15 cellular contexts compared by ENCODE assay signal in the genomic region with DNA sequence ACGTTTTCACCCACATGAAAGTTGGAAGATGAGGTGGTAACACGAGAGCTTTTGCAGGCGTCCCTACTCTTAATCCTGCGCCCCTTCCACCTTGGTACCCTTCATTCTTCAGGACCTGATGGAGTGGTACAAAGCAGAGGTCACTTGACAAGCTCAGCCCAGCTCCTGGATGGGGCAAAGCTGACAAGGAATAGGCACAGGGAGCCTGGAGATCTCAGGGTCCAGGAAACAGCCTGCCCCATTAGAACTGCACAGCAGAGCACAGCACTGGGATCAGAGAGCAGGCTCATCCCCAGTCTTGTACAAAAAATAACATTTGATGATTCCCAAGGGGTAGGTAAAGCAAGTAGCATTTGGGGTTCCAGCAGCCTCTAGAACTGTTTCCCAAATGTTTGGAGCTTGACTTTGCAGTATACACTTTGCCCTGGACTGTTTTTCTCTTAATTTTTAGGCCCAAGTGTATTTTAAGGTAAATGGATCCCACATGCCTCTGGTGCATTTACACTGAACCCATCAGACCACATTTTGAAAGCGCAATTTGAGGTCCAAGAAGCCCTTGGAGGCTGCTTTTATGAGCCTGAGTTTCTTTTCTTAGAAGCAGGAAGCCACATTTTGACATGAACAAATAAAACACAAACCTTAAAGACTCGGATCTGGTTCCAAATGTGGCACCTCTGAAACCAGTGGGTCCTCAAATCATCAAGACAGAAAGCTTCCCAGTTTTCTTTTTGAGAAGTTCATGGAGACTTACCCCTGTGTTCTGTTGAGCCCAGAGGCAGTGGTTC. TPM values are rescaled to one million over a fixed set of nuclear protein-coding genes. Genes with fewer than 3 reads are reported as not detected.
DNase-seq lines count a peak whose midpoint lies in the region; ATAC-seq lines count a peak whose summit lies in the region.
"Had no signal": no experiment of that assay in that cellular context is flagged by ENCODE, and none has a peak within 500 bp of the region (broad histone marks: within the 10 kb centered on the region; RNA-seq: fewer than 3 reads in every experiment).

No MANE protein-coding gene starts in this region.

- H3K4me3 ChIP-seq in right cardiac atrium (ENCODE audit: low read length) (no peak overlapping the region), mononuclear cell (ENCODE audit: low read length) (peak overlapping the region; percentile 44)
- H3K4me3 ChIP-seq: MG63, SJCRH30, thyroid gland had no signal

- ATAC-seq in right cardiac atrium (no peak), left cardiac atrium (no peak)

- H3K9me3 ChIP-seq in right cardiac atrium (ENCODE audit: control insufficient read depth, low read length) = no peaks in the 10 kb centered on the region
- no peaks in the 10 kb centered on the region for H3K9me3 ChIP-seq in mononuclear cell (ENCODE audit: low read depth, low read length)
- H3K9me3 ChIP-seq: MG63, SJCRH30, thyroid gland had no signal

- H3K4me1 ChIP-seq in right cardiac atrium (ENCODE audit: control insufficient read depth, insufficient read depth, low read length) (no peaks in the 10 kb centered on the region), mononuclear cell (ENCODE audit: insufficient read depth, low read length) (peaks cover 61% of the 10 kb centered on the region)
- H3K4me1 ChIP-seq: thyroid gland had no signal

- H3K9me3 Mint-ChIP-seq in activated CD4-positive, alpha-beta memory T cell treated with anti-CD3 and anti-CD28 coated beads, Interleukin-2, amount 10 ng/mL, durations not matched to agents 7 days and 5 days = no peaks in the 10 kb centered on the region
- H3K9me3 Mint-ChIP-seq: memory B cell had no signal

- H3K4me3 Mint-ChIP-seq in activated CD4-positive, alpha-beta memory T cell treated with anti-CD3 and anti-CD28 coated beads, Interleukin-2, amount 10 ng/mL, durations not matched to agents 7 days and 5 days = peak overlapping the region; percentile 94
- H3K4me3 Mint-ChIP-seq: memory B cell had no signal

- POLR2A ChIA-PET in activated CD4-positive, alpha-beta memory T cell treated with anti-CD3 and anti-CD28 coated beads, Interleukin-2, amount 10 ng/mL, durations not matched to agents 7 days and 5 days (lab: Charles Lee) = interaction anchor here (0.7 to 4.4 kb wide), 33 partner anchors 8 to 1482 kb away, joined by 3 to 34 read pairs (median 4); a partner anchor contains a TSS

- intact Hi-C loops in right cardiac atrium (cut with DNase I) = no loop called here
- intact Hi-C loops in left cardiac atrium (cut with DNase I) = no loop called here

- no peaks in the 10 kb centered on the region for H3K27me3 Mint-ChIP-seq in activated CD4-positive, alpha-beta memory T cell treated with anti-CD3 and anti-CD28 coated beads, Interleukin-2, amount 10 ng/mL, durations not matched to agents 7 days and 5 days
- H3K27me3 Mint-ChIP-seq: memory B cell had no signal

- H3K4me1 Mint-ChIP-seq in activated CD4-positive, alpha-beta memory T cell treated with anti-CD3 and anti-CD28 coated beads, Interleukin-2, amount 10 ng/mL, durations not matched to agents 7 days and 5 days = peaks cover 78% of the 10 kb centered on the region

- CTCF ChIA-PET in activated CD4-positive, alpha-beta memory T cell treated with anti-CD3 and anti-CD28 coated beads, Interleukin-2, amount 10 ng/mL, durations not matched to agents 7 days and 5 days (lab: Charles Lee) = interaction anchor here (0.9 to 2.7 kb wide), 6 partner anchors 8 to 130 kb away, joined by 3 to 25 read pairs (median 3); no protein-coding TSS in a partner anchor

- 71% methylated on average over 6 of the region's 6 CpGs for WGBS in right cardiac atrium

- H3K27ac Mint-ChIP-seq in activated CD4-positive, alpha-beta memory T cell treated with anti-CD3 and anti-CD28 coated beads, Interleukin-2, amount 10 ng/mL, durations not matched to agents 7 days and 5 days = peak overlapping the region; percentile 95
- H3K27ac Mint-ChIP-seq: memory B cell had no signal

- H3K27ac ChIP-seq in right cardiac atrium (ENCODE audit: low read length) = peak overlapping the region; percentile 20
- H3K27ac ChIP-seq: brain microvascular endothelial cell, SJCRH30, thyroid gland had no signal

- H3K36me3 Mint-ChIP-seq in activated CD4-positive, alpha-beta memory T cell treated with anti-CD3 and anti-CD28 coated beads, Interleukin-2, amount 10 ng/mL, durations not matched to agents 7 days and 5 days (ENCODE audit: low read depth) = peaks cover 45% of the 10 kb centered on the region
- H3K36me3 Mint-ChIP-seq: memory B cell had no signal

- H3K27me3 ChIP-seq in right cardiac atrium (ENCODE audit: control insufficient read depth, insufficient read depth) (no peaks in the 10 kb centered on the region), mononuclear cell (ENCODE audit: insufficient read depth, low read length) (no peaks in the 10 kb centered on the region)
- H3K27me3 ChIP-seq: brain microvascular endothelial cell, MG63, SJCRH30, thyroid gland had no signal

- DNase-seq in right cardiac atrium = no peak
- DNase-seq in left cardiac atrium = no peak
- no peak for DNase-seq in activated CD4-positive, alpha-beta memory T cell treated with anti-CD3 and anti-CD28 coated beads, Interleukin-2, amount 10 ng/mL, durations not matched to agents 7 days and 5 days
- DNase-seq in EL = no peak
- no peak for DNase-seq in stimulated activated CD4-positive, alpha-beta T cell treated with anti-CD3 and anti-CD28 coated beads, Interleukin-15, amount 100 ng/mL, for 24 hours
- no peak for DNase-seq in foreskin melanocyte
- no peak for DNase-seq in activated effector memory CD4-positive, alpha-beta T cell treated with anti-CD3 and anti-CD28 coated beads, Interleukin-2, amount 50 U/mL, for 16 hours
- DNase-seq: brain microvascular endothelial cell, MG63, NCI-H2081 treated with DMSO at 0.1 percent for 48 hours, occipital lobe, thyroid gland had no signal

RNA-seq across cellular contexts. Expression of a gene that starts 0.6 kb away (rescaled TPM):
- 10 to 100 TPM in 3 of 4 donors, 1 to 10 TPM in 1; 8.6 to 17.4 (median 15.0) TPM for total RNA-seq in right cardiac atrium
- polyA plus RNA-seq in right cardiac atrium = 7.1 TPM
- 10 to 100 TPM in 1 of 2 donors, 1 to 10 TPM in 1; 9.8 to 20.8 TPM for total RNA-seq in left cardiac atrium
- total RNA-seq in activated CD4-positive, alpha-beta memory T cell treated with anti-CD3 and anti-CD28 coated beads, Interleukin-2, amount 10 ng/mL, durations not matched to agents 7 days and 5 days = 100 to 1,000 TPM; 180 to 195 TPM
- total RNA-seq in mononuclear cell = 133 TPM
